13 cellular contexts compared by ENCODE assay signal in the genomic region with DNA sequence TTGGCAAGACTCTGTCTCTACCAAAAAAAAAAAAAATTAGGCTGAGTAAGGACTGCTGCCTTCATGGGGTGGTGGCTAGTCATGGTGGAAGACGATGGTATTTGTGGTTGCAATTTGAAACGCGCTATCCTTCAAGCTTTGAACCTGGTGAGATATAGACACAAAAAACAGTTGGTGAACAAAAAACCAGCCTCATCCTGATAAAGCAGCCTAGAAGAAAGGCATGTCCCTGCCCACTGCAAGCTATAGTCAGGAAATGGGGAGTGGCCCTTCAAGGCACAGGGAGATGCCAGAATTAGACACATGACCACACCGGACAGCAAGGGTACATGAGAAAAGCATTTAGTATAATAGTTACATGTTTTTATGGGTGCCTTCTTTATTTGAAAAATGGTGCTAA.
DNase-seq lines count a peak whose midpoint lies in the region; ATAC-seq and TF ChIP-seq lines count a peak whose summit lies in the region.
"Had no signal": no experiment of that assay in that cellular context is flagged by ENCODE, and none has a peak within 500 bp of the region (broad histone marks: within the 10 kb centered on the region; RNA-seq: fewer than 3 reads in every experiment).

No MANE protein-coding gene starts in this region.

- no peak overlapping the region for H2AFZ ChIP-seq in osteoblast (ENCODE audit: low read length)

- H3K27me3 ChIP-seq in osteoblast (ENCODE audit: insufficient read depth, low read length), result no peaks in the 10 kb centered on the region

- peak overlapping the region; percentile 99 for H3K27ac ChIP-seq in osteoblast (ENCODE audit: low read depth, low read length)
- H3K27ac ChIP-seq: HL-60 had no signal

- DNase-seq in Daoy (ENCODE audit: low read depth) (peak; percentile 73), OCI-M1 (lab: John Stamatoyannopoulos, UW) (peak; percentile 63), SW480 (ENCODE audit: low spot score) (peak; percentile 58), osteoblast (ENCODE audit: insufficient read length, low spot score, missing footprints) (no peak), UCSD-AML1 (lab: John Stamatoyannopoulos, UW; ENCODE audit: unreplicated experiment) (no peak)
- DNase-seq: C1 segment of cervical spinal cord; CD4-positive, alpha-beta memory T cell; DMS79; EL; HCEC 1CT had no signal

- H3K4me1 ChIP-seq in osteoblast (ENCODE audit: insufficient read depth, low read length), result peaks cover 47% of the 10 kb centered on the region

- H3K36me3 ChIP-seq in osteoblast (ENCODE audit: insufficient read depth, low read length), result no peaks in the 10 kb centered on the region

- ATAC-seq in HG03469 (IDR thresholded peaks at IDR 0.05; ENCODE audit: unreplicated experiment) (no peak), GM18502 (IDR thresholded peaks at IDR 0.05; ENCODE audit: poor library complexity, unreplicated experiment) (no peak)

- H3K9me3 ChIP-seq in osteoblast (ENCODE audit: low read depth, low read length), result no peaks in the 10 kb centered on the region

- H3K4me3 ChIP-seq in osteoblast (ENCODE audit: insufficient read depth, low read length), result no peak overlapping the region

- no peaks in the 10 kb centered on the region for H3K79me2 ChIP-seq in osteoblast (ENCODE audit: insufficient read depth, low read length)

- H3K4me2 ChIP-seq in osteoblast (ENCODE audit: insufficient read depth, low read length), result no peak overlapping the region

- H4K20me1 ChIP-seq in osteoblast (ENCODE audit: insufficient read depth, low read length), result no peaks in the 10 kb centered on the region

- no peak for TF ChIP-seq CTCF in osteoblast (IDR thresholded peaks at IDR 0.05; ENCODE audit: extremely low read depth, low read depth, low read length)

Comparison
In these comparisons a context has a peak if more than half of its experiments do, and no peak if none do; other contexts are left out.
1. DNase-seq: peak in Daoy (single experiment), OCI-M1 (single experiment) and SW480 (single experiment); none in osteoblast (single experiment) and UCSD-AML1 (single experiment).